In genomic region chr1:154891452-154891851, GRCh38 we compare ENCODE assay signal across 31 cellular contexts. TPM values are rescaled to one million over a fixed set of nuclear protein-coding genes. Genes with fewer than 3 reads are reported as not detected.
"Had no signal": no experiment of that assay in that cellular context is flagged by ENCODE, and none has a peak within 500 bp of the region (broad histone marks: within the 10 kb centered on the region; RNA-seq: fewer than 3 reads in every experiment).

No MANE protein-coding gene starts in this region.

- H3K4me3 ChIP-seq: psoas muscle, right lobe of liver, sigmoid colon, suprapubic skin, testis, tibial artery, transverse colon, upper lobe of left lung, vagina had no signal

- ATAC-seq: naive thymus-derived CD8-positive, alpha-beta T cell; natural killer cell treated with Interleukin-12 subunit alpha and Interleukin-12 subunit beta and Interleukin-15 and Interleukin-18, amount 100 ng/mL, for 72 hours; psoas muscle; right cardiac atrium; right lobe of liver; stimulated activated memory B cell treated with anti-CD40 and anti-IgM and Interleukin-4, amounts not matched to agents 10 μg/mL and 1 μg/mL and 100 μg/mL, for 72 hours; stimulated activated naive CD8-positive, alpha-beta T cell treated with anti-CD3 and anti-CD28 coated beads, Interleukin-15, amount 100 ng/mL, for 72 hours; stimulated activated naive CD8-positive, alpha-beta T cell treated with anti-CD3 and anti-CD28 coated beads, Interleukin-15, Interleukin-2, amounts not matched to agents 100 U/mL and 50 U/mL, for 24 hours had no signal

- H3K4me1 ChIP-seq: parathyroid adenoma, psoas muscle, right lobe of liver, sigmoid colon, suprapubic skin, testis, tibial artery, transverse colon, upper lobe of left lung, vagina had no signal

- H3K27me3 ChIP-seq: neutrophil, right lobe of liver, sigmoid colon, suprapubic skin, testis, tibial artery, transverse colon, upper lobe of left lung, vagina had no signal

- H2AFZ ChIP-seq: parathyroid adenoma had no signal

- H3K27me3 Mint-ChIP-seq: stimulated activated memory B cell treated with anti-CD40 and anti-IgM and Interleukin-4, amounts not matched to agents 10 μg/mL and 1 μg/mL and 100 μg/mL, for 72 hours had no signal

- DNase-seq: naive thymus-derived CD8-positive, alpha-beta T cell; nephron progenitor cell; nucleus accumbens; posterior cingulate gyrus; psoas muscle; right cardiac atrium; right lobe of liver; small intestine; stimulated activated CD4-positive, alpha-beta T cell treated with anti-CD3 and anti-CD28 coated beads, Interleukin-12 subunit alpha, Interleukin-12 subunit beta, amount 100 ng/mL, for 4 hours; stimulated activated CD4-positive, alpha-beta T cell treated with anti-CD3 and anti-CD28 coated beads, Interleukin-1b, Interleukin-23, amount 100 ng/mL, for 48 hours; stimulated activated CD4-positive, alpha-beta T cell treated with anti-CD3 and anti-CD28 coated beads, Interleukin-4, amount 100 ng/mL, for 1 hour; stimulated activated CD4-positive, alpha-beta T cell treated with anti-CD3 and anti-CD28 coated beads, Interleukin-4, amount 100 ng/mL, for 4 hours; stimulated activated CD8-positive, alpha-beta memory T cell treated with anti-CD3 and anti-CD28 coated beads, Interleukin-4, amount 100 ng/mL, for 48 hours; stimulated activated naive CD4-positive, alpha-beta T cell; stimulated activated naive CD8-positive, alpha-beta T cell treated with anti-CD3 and anti-CD28 coated beads, Interleukin-15, amount 100 ng/mL, for 72 hours; stimulated activated naive CD8-positive, alpha-beta T cell treated with anti-CD3 and anti-CD28 coated beads, Interleukin-15, Interleukin-2, amounts not matched to agents 100 U/mL and 50 U/mL, for 24 hours; substantia nigra; testis; tibial artery; transverse colon; upper lobe of left lung had no signal

- H3K9me3 ChIP-seq: neutrophil, psoas muscle, right lobe of liver, sigmoid colon, suprapubic skin, testis, tibial artery, transverse colon, upper lobe of left lung, vagina had no signal

- H3K9ac ChIP-seq: parathyroid adenoma had no signal

- H3K27ac ChIP-seq: neutrophil, parathyroid adenoma, psoas muscle, right lobe of liver, sigmoid colon, suprapubic skin, testis, tibial artery, transverse colon, upper lobe of left lung, vagina had no signal

- FAIRE-seq: small intestine, urothelium cell line had no signal

- H3K36me3 ChIP-seq: neutrophil, right lobe of liver, sigmoid colon, suprapubic skin, tibial artery, transverse colon, upper lobe of left lung, vagina had no signal

- H3K36me3 Mint-ChIP-seq: natural killer cell treated with Interleukin-12 subunit alpha and Interleukin-12 subunit beta and Interleukin-15 and Interleukin-18, amount 100 ng/mL, for 72 hours; stimulated activated memory B cell treated with anti-CD40 and anti-IgM and Interleukin-4, amounts not matched to agents 10 μg/mL and 1 μg/mL and 100 μg/mL, for 72 hours had no signal

- H3K4me3 Mint-ChIP-seq: naive thymus-derived CD8-positive, alpha-beta T cell; natural killer cell treated with Interleukin-12 subunit alpha and Interleukin-12 subunit beta and Interleukin-15 and Interleukin-18, amount 100 ng/mL, for 72 hours; nephron progenitor cell; neural crest cell; stimulated activated memory B cell treated with anti-CD40 and anti-IgM and Interleukin-4, amounts not matched to agents 10 μg/mL and 1 μg/mL and 100 μg/mL, for 72 hours; stimulated activated naive CD8-positive, alpha-beta T cell treated with anti-CD3 and anti-CD28 coated beads, Interleukin-15, amount 100 ng/mL, for 72 hours had no signal

- H3K79me2 ChIP-seq: parathyroid adenoma had no signal

- H3K9me3 Mint-ChIP-seq: naive thymus-derived CD8-positive, alpha-beta T cell; natural killer cell treated with Interleukin-12 subunit alpha and Interleukin-12 subunit beta and Interleukin-15 and Interleukin-18, amount 100 ng/mL, for 72 hours; stimulated activated memory B cell treated with anti-CD40 and anti-IgM and Interleukin-4, amounts not matched to agents 10 μg/mL and 1 μg/mL and 100 μg/mL, for 72 hours had no signal

- H3K27ac Mint-ChIP-seq: naive thymus-derived CD8-positive, alpha-beta T cell; natural killer cell treated with Interleukin-12 subunit alpha and Interleukin-12 subunit beta and Interleukin-15 and Interleukin-18, amount 100 ng/mL, for 72 hours; nephron progenitor cell; progenitor cell of endocrine pancreas; stimulated activated memory B cell treated with anti-CD40 and anti-IgM and Interleukin-4, amounts not matched to agents 10 μg/mL and 1 μg/mL and 100 μg/mL, for 72 hours; stimulated activated naive CD8-positive, alpha-beta T cell treated with anti-CD3 and anti-CD28 coated beads, Interleukin-15, amount 100 ng/mL, for 72 hours had no signal

RNA-seq across cellular contexts. Expression of gene KCNN3, which starts 21.4 kb away (rescaled TPM):
- polyA plus RNA-seq: naive thymus-derived CD8-positive, alpha-beta T cell had no signal
